In genomic region chr21:14895792-14896191, GRCh38 we compare ENCODE assay signal across 8 cellular contexts.
"Had no signal": no experiment of that assay in that cellular context is flagged by ENCODE, and none has a peak within 500 bp of the region (broad histone marks: within the 10 kb centered on the region; RNA-seq: fewer than 3 reads in every experiment).

No MANE protein-coding gene starts in this region.

- DNase-seq: GM23248, GOT3, H7, HFFc6, KG1 had no signal

- H3K27ac ChIP-seq: GM23248, HL-60 had no signal

- H3K4me3 ChIP-seq: GM23248, HAP-1 had no signal

- H3K36me3 ChIP-seq: HAP-1 had no signal

- ATAC-seq: HCT116 had no signal

- H3K9me3 ChIP-seq: HAP-1 had no signal

- H3K4me1 ChIP-seq: HAP-1 had no signal

- H2AFZ ChIP-seq: GM23248 had no signal

- H3K9ac ChIP-seq: GM23248 had no signal
